In the genomic region with DNA sequence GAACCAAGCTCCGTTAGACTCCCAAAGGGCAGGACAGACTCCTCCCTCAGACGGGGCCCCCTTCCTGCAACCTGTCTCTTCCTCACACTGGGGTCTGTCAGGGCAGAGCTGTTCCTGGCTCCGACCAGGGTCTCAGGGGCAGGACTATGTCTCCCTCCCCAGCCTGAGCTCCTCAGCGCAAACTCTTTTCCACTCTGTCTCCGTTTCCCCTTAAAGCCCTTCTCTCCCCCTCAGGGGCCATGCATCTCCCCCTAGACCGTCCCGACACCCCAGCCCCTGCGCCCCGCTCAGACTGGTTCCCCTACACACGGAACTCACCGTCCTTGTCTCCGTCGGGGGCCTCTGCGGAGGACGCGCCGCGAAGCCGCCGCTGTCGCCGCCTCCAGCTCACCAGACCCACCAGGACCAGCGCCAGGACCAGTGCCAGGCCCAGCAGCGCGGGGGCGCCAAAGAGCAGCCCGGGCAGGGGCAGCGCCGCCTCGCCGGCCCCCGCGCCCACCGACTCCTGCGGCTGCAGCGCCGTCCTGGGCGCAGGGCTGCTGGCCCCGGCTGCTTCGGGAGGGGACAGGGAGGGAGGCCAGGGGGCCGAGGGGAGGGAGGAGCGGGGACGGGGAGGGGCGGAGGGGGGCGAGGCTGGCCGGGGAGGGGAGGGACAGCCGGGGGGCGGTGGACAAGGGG, we compare ENCODE assay signal across 8 cellular contexts. TPM values are rescaled to one million over a fixed set of nuclear protein-coding genes. Genes with fewer than 3 reads are reported as not detected.
A peak's percentile ranks its signal among the peaks of the same experiment; 100 is the strongest.
DNase-seq lines count a peak whose midpoint lies in the region; ATAC-seq and TF ChIP-seq lines count a peak whose summit lies in the region.

No MANE protein-coding gene starts in this region.

- intact Hi-C loops in left ventricle myocardium inferior (cut with micrococcal nuclease), result no loop called here

- ATAC-seq in HG02885 (IDR thresholded peaks at IDR 0.05; ENCODE audit: poor library complexity, unreplicated experiment), result peak; percentile 49

- H3K27ac ChIP-seq in left ventricle myocardium inferior (replicated peaks) (no peak overlapping the region), smooth muscle cell (ENCODE audit: low read depth) (no peak overlapping the region)

- peak overlapping the region; percentile 84 for H3K4me2 ChIP-seq in smooth muscle cell

- H2AFZ ChIP-seq in smooth muscle cell (ENCODE audit: low read depth), result no peak overlapping the region

- no peaks in the 10 kb centered on the region for H4K20me1 ChIP-seq in smooth muscle cell (ENCODE audit: low read depth)

- H3K79me2 ChIP-seq in smooth muscle cell (ENCODE audit: low read depth), result no peaks in the 10 kb centered on the region

- H3K4me1 ChIP-seq in left ventricle myocardium inferior (peaks cover 14% of the 10 kb centered on the region), smooth muscle cell (ENCODE audit: low read depth) (peaks cover 3% of the 10 kb centered on the region)

- H3K27me3 ChIP-seq in GM06990 (replicated peaks; ENCODE audit: control insufficient read depth, insufficient read depth, low read length), result no peaks in the 10 kb centered on the region
- H3K27me3 ChIP-seq in left ventricle myocardium inferior (ENCODE audit: low read depth), result peaks cover 25% of the 10 kb centered on the region
- peaks cover 30% of the 10 kb centered on the region for H3K27me3 ChIP-seq in smooth muscle cell (ENCODE audit: low read depth)

- no peaks in the 10 kb centered on the region for H3F3A ChIP-seq in smooth muscle cell (ENCODE audit: low read depth)

- TF ChIP-seq CTCF in GM06990 (IDR thresholded peaks at IDR 0.05; ENCODE audit: insufficient read depth, low read length, poor library complexity, severe bottlenecking), result peak; percentile 64
- peak; percentile 78 for TF ChIP-seq CTCF in left ventricle myocardium inferior (IDR thresholded peaks at IDR 0.05; ENCODE audit: borderline replicate concordance)
- peak; percentile 70 for TF ChIP-seq CTCF in smooth muscle cell (IDR thresholded peaks at IDR 0.05; ENCODE audit: borderline replicate concordance, insufficient read depth, poor library complexity, severe bottlenecking)

- H3K9ac ChIP-seq in smooth muscle cell (ENCODE audit: low read depth), result no peak overlapping the region

- DNase-seq in GM06990 (ENCODE audit: extremely low read depth, insufficient read length), result peak; percentile 87
- peak; percentile 78 for DNase-seq in RPMI8226
- peak; percentile 61 for DNase-seq in activated gamma-delta T cell treated with anti-CD3 and anti-CD28 coated beads, Interleukin-2, amount 50 U/mL, for 16 hours (ENCODE audit: low read depth)
- peak; percentile 67 for DNase-seq in left ventricle myocardium inferior
- peak; percentile 14 for DNase-seq in smooth muscle cell (lab: John Stamatoyannopoulos, UW; ENCODE audit: unreplicated experiment)
- DNase-seq in NCI-H510A (lab: John Stamatoyannopoulos, UW), result no peak
- no peak for DNase-seq in NCI-H2196 (lab: John Stamatoyannopoulos, UW; ENCODE audit: unreplicated experiment)

- H3K9me3 ChIP-seq in left ventricle myocardium inferior (replicated peaks), result no peaks in the 10 kb centered on the region
- no peaks in the 10 kb centered on the region for H3K9me3 ChIP-seq in smooth muscle cell (replicated peaks; ENCODE audit: low read depth)

- WGBS in smooth muscle cell (ENCODE audit: low lambda C conversion rate), result 5% methylated on average over 26 of the region's 48 CpGs

- H3K4me3 ChIP-seq in GM06990 (replicated peaks; ENCODE audit: low read depth, low read length) (peak overlapping the region; percentile 68), left ventricle myocardium inferior (peak overlapping the region; percentile 65), smooth muscle cell (peak overlapping the region; percentile 38)

- H3K36me3 ChIP-seq in GM06990 (ENCODE audit: control insufficient read depth, insufficient read depth, low read length) (peaks cover 6% of the 10 kb centered on the region), left ventricle myocardium inferior (no peaks in the 10 kb centered on the region), smooth muscle cell (ENCODE audit: low read depth) (no peaks in the 10 kb centered on the region)

RNA-seq across cellular contexts. Expression of a gene that starts 0.7 kb away (rescaled TPM):
- 0.55 TPM for total RNA-seq in left ventricle myocardium inferior
- total RNA-seq in smooth muscle cell, result not detected in 2 replicates
- 0.15 and 0.37 TPM in 2 replicates for polyA plus RNA-seq in smooth muscle cell

RNA-seq across cellular contexts. Expression of a gene that starts 11.0 kb away (rescaled TPM):
- total RNA-seq in left ventricle myocardium inferior (2.2 TPM), smooth muscle cell (not detected in 2 replicates)
- polyA plus RNA-seq in smooth muscle cell, result 0.11 TPM in 1 of 2 replicates, not detected in the other

RNA-seq across cellular contexts. Expression of a gene that starts 21.0 kb away (rescaled TPM):
- 0.47 TPM for total RNA-seq in left ventricle myocardium inferior
- 3.5 and 5.6 TPM in 2 replicates for total RNA-seq in smooth muscle cell
- 13.5 and 16.0 TPM in 2 replicates for polyA plus RNA-seq in smooth muscle cell

RNA-seq across cellular contexts. Expression of a gene that starts 43.3 kb away (rescaled TPM):
- not detected for total RNA-seq in left ventricle myocardium inferior
- 0.99 and 1.3 TPM in 2 replicates for total RNA-seq in smooth muscle cell
- polyA plus RNA-seq in smooth muscle cell, result 0.65 and 1.1 TPM in 2 replicates

Comparison
In these comparisons a context has a peak if more than half of its experiments do, and no peak if none do; other contexts are left out.
1. DNase-seq: peak in GM06990 (single experiment), RPMI8226 (single experiment), activated gamma-delta T cell treated with anti-CD3 and anti-CD28 coated beads, Interleukin-2, amount 50 U/mL, for 16 hours (single experiment), left ventricle myocardium inferior (single experiment) and smooth muscle cell (single experiment); none in NCI-H510A (single experiment) and NCI-H2196 (single experiment).
2. Peak in every context shown above with its lines, with median percentiles within 50 percentile points of each other: H3K4me3 ChIP-seq and CTCF ChIP-seq.